Comparison of ENCODE assay signal across 9 cellular contexts in the genomic region with DNA sequence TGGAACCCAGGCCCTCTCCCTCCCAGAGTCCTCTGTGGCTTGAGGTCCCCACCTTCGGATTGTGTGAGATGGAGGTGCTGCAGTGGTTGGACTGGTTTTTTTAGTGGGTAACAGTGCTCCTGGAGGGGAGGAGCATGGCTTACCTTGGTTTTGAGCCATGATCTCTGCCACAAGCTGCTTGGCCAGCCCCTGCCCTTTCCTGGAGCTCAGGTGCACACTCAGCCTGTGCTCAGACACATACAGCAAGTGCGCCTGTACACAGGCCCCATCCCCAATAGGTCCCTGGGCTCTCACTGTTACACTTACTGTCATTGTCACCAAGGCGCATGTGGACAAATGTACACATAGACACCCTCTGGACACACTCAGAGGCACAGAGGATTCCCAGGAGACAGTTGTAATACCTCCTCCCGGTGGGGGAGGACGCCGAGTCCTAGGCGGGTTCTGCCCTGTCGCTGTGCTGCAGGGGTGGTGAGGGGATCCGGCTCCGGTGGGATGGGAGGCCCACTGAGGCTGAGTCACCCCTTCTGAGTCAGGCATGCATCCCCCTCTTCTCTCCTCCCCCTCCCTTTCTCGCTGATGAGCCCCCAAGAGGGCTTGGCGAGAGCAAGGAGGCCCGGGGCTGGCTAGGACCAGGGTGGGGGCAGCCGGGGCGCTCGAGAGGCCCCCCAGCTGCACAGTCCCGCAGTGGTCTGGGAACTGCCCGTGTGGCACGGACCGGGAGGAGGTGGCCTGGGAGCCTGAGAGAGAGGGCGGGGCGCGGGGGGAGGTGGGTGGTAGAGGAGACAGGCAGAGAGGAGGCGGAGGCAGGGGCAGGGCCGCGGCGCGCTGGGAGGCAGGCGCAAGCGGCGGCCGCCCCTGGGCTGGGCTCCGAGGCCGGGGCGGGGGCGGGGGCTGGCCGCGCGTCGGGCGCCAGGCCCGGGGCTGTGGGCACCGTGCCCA. TPM values are rescaled to one million over a fixed set of nuclear protein-coding genes. Genes with fewer than 3 reads are reported as not detected.
DNase-seq lines count a peak whose midpoint lies in the region; ATAC-seq, FAIRE-seq and TF ChIP-seq lines count a peak whose summit lies in the region.
"Had no signal": no experiment of that assay in that cellular context is flagged by ENCODE, and none has a peak within 500 bp of the region (broad histone marks: within the 10 kb centered on the region; RNA-seq: fewer than 3 reads in every experiment).

No MANE protein-coding gene starts in this region.

- H3K4me3 Mint-ChIP-seq in activated naive CD4-positive, alpha-beta T cell treated with anti-CD3 and anti-CD28 coated beads for 36 hours = no peak overlapping the region
- no peak overlapping the region for H3K4me3 Mint-ChIP-seq in natural killer cell treated with Interleukin-12 subunit alpha and Interleukin-12 subunit beta and Interleukin-15 and Interleukin-18, amount 100 ng/mL, for 72 hours
- H3K4me3 Mint-ChIP-seq in type B pancreatic cell = peak overlapping the region; percentile 78

- no peak for FAIRE-seq in frontal cortex (lab: Jason Lieb, UNC)
- FAIRE-seq: endometrium had no signal

- no peak for TF ChIP-seq CTCF in type B pancreatic cell (conservative IDR thresholded peaks at IDR 0.05)

- H3K4me1 Mint-ChIP-seq in activated naive CD4-positive, alpha-beta T cell treated with anti-CD3 and anti-CD28 coated beads for 36 hours (ENCODE audit: low read depth) = peaks cover 4% of the 10 kb centered on the region
- H3K4me1 Mint-ChIP-seq in natural killer cell treated with Interleukin-12 subunit alpha and Interleukin-12 subunit beta and Interleukin-15 and Interleukin-18, amount 100 ng/mL, for 72 hours (ENCODE audit: low read depth in 2 of 2) = peaks cover 0 to 3% of the 10 kb centered on the region in 2 donors
- peaks cover 16% of the 10 kb centered on the region for H3K4me1 Mint-ChIP-seq in type B pancreatic cell (ENCODE audit: unreplicated experiment)

- DNase-seq in SIG-M5 treated with dmso at 0.1 percent for 504 hours (lab: John Stamatoyannopoulos, UW; ENCODE audit: unreplicated experiment) = peak; percentile 27
- DNase-seq in SIG-M5 (lab: John Stamatoyannopoulos, UW) = no peak
- DNase-seq in NCI-H510A treated with DMSO at 0.1 percent for 48 hours (lab: John Stamatoyannopoulos, UW) = peak; percentile 60
- DNase-seq in activated naive CD4-positive, alpha-beta T cell treated with anti-CD3 and anti-CD28 coated beads for 36 hours = peak; percentile 40
- peak; percentile 87 to 91 for DNase-seq in frontal cortex (ENCODE audit: low spot score in 2 of 2)
- no peak for DNase-seq in natural killer cell treated with Interleukin-12 subunit alpha and Interleukin-12 subunit beta and Interleukin-15 and Interleukin-18, amount 100 ng/mL, for 72 hours (ENCODE audit: low spot score)
- DNase-seq in type B pancreatic cell (ENCODE audit: extremely low spot score, unreplicated experiment) = peak; percentile 79

- CTCF ChIA-PET in activated naive CD4-positive, alpha-beta T cell treated with anti-CD3 and anti-CD28 coated beads for 36 hours (lab: Charles Lee) = no interaction called here

- no peak overlapping the region for H3K27ac Mint-ChIP-seq in activated naive CD4-positive, alpha-beta T cell treated with anti-CD3 and anti-CD28 coated beads for 36 hours
- no peak overlapping the region for H3K27ac Mint-ChIP-seq in natural killer cell treated with Interleukin-12 subunit alpha and Interleukin-12 subunit beta and Interleukin-15 and Interleukin-18, amount 100 ng/mL, for 72 hours
- no peak overlapping the region for H3K27ac Mint-ChIP-seq in type B pancreatic cell

- no peaks in the 10 kb centered on the region for H3K9me3 Mint-ChIP-seq in activated naive CD4-positive, alpha-beta T cell treated with anti-CD3 and anti-CD28 coated beads for 36 hours
- H3K9me3 Mint-ChIP-seq in natural killer cell treated with Interleukin-12 subunit alpha and Interleukin-12 subunit beta and Interleukin-15 and Interleukin-18, amount 100 ng/mL, for 72 hours = no peaks in the 10 kb centered on the region
- no peaks in the 10 kb centered on the region for H3K9me3 Mint-ChIP-seq in type B pancreatic cell

- peaks cover 20% of the 10 kb centered on the region for H3K27me3 Mint-ChIP-seq in activated naive CD4-positive, alpha-beta T cell treated with anti-CD3 and anti-CD28 coated beads for 36 hours (ENCODE audit: low read depth)
- peaks cover 14 to 16% of the 10 kb centered on the region in 2 donors for H3K27me3 Mint-ChIP-seq in natural killer cell treated with Interleukin-12 subunit alpha and Interleukin-12 subunit beta and Interleukin-15 and Interleukin-18, amount 100 ng/mL, for 72 hours
- H3K27me3 Mint-ChIP-seq in type B pancreatic cell = no peaks in the 10 kb centered on the region

- ATAC-seq in natural killer cell treated with Interleukin-12 subunit alpha and Interleukin-12 subunit beta and Interleukin-15 and Interleukin-18, amount 100 ng/mL, for 72 hours = peak; percentile 56 to 78
- no peak for ATAC-seq in GM19397 (IDR thresholded peaks at IDR 0.05; ENCODE audit: unreplicated experiment)

- intact Hi-C loops in activated naive CD4-positive, alpha-beta T cell treated with anti-CD3 and anti-CD28 coated beads for 36 hours (cut with micrococcal nuclease) = no loop called here

- H3K36me3 Mint-ChIP-seq in activated naive CD4-positive, alpha-beta T cell treated with anti-CD3 and anti-CD28 coated beads for 36 hours (ENCODE audit: low read depth) = no peaks in the 10 kb centered on the region
- no peaks in the 10 kb centered on the region for H3K36me3 Mint-ChIP-seq in natural killer cell treated with Interleukin-12 subunit alpha and Interleukin-12 subunit beta and Interleukin-15 and Interleukin-18, amount 100 ng/mL, for 72 hours
- H3K36me3 Mint-ChIP-seq in type B pancreatic cell = no peaks in the 10 kb centered on the region

RNA-seq across cellular contexts. Expression of gene EPB41L1, which starts 0.5 kb away (rescaled TPM):
- total RNA-seq in activated naive CD4-positive, alpha-beta T cell treated with anti-CD3 and anti-CD28 coated beads for 36 hours = 1 to 10 TPM in 1 of 2 experiments, under 1 TPM in 1; 0.57 to 1.1 TPM
- total RNA-seq in frontal cortex (58.7 TPM), type B pancreatic cell (ENCODE audit: low replicate concordance) (62.7 and 68.1 TPM in 2 replicates)
- total RNA-seq in natural killer cell treated with Interleukin-12 subunit alpha and Interleukin-12 subunit beta and Interleukin-15 and Interleukin-18, amount 100 ng/mL, for 72 hours = under 1 TPM in 1 of 2 donors, not detected in 1; 0.21 TPM

Comparison
In these comparisons a context has a peak if more than half of its experiments do, and no peak if none do; other contexts are left out.
1. DNase-seq: peak in SIG-M5 treated with dmso at 0.1 percent for 504 hours (single experiment), NCI-H510A treated with DMSO at 0.1 percent for 48 hours (single experiment), activated naive CD4-positive, alpha-beta T cell treated with anti-CD3 and anti-CD28 coated beads for 36 hours (single experiment), frontal cortex (2 of 2) and type B pancreatic cell (single experiment); none in SIG-M5 (single experiment) and natural killer cell treated with Interleukin-12 subunit alpha and Interleukin-12 subunit beta and Interleukin-15 and Interleukin-18, amount 100 ng/mL, for 72 hours (single experiment).
2. RNA of gene EPB41L1, which starts 0.5 kb away (total RNA-seq): 62.7 to 68.1 TPM in type B pancreatic cell and 58.7 TPM in frontal cortex (single experiment); 0.57 to 1.1 TPM in activated naive CD4-positive, alpha-beta T cell treated with anti-CD3 and anti-CD28 coated beads for 36 hours and 0.21 TPM in natural killer cell treated with Interleukin-12 subunit alpha and Interleukin-12 subunit beta and Interleukin-15 and Interleukin-18, amount 100 ng/mL, for 72 hours; every median in the first group is over 10 times any median in the second.